ENCODE assay signal across 21 cellular contexts in the genomic region with DNA sequence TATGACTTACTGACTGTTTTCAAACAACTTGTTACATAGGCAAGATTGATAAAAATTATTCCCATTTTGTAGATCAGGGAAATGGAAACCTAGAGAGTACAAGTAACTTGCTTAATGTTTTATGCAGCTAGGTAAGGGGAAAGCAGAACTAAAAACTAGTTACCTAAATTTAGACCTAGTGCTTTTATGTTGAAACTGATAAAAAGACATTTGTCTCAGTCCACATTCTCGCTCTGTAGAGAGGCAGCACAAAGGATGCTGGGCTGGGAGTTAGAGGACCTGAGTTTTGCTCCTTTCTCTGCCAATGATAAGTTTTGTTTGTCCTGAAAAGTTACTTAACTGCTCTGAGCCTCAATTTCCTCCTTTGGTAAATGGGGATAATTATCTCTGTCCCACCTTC. TPM values are rescaled to one million over a fixed set of nuclear protein-coding genes. Genes with fewer than 3 reads are reported as not detected.
"Had no signal": no experiment of that assay in that cellular context is flagged by ENCODE, and none has a peak within 500 bp of the region (broad histone marks: within the 10 kb centered on the region; RNA-seq: fewer than 3 reads in every experiment).

No MANE protein-coding gene starts in this region.

- H3K27ac ChIP-seq: colonic mucosa, esophagus muscularis mucosa, neural progenitor cell, testis, vagina had no signal

- H2AFZ ChIP-seq: neural progenitor cell had no signal

- H3K27me3 ChIP-seq: colonic mucosa, dorsolateral prefrontal cortex, esophagus muscularis mucosa, neural progenitor cell, testis, vagina had no signal

- DNase-seq: activated CD4-positive, alpha-beta memory T cell treated with anti-CD3 and anti-CD28 coated beads for 36 hours; activated CD4-positive, alpha-beta T cell treated with anti-CD3 and anti-CD28 coated beads for 48 hours; activated effector memory CD4-positive, alpha-beta T cell treated with Interleukin-2 at 50 U/mL for 16 hours; activated naive CD4-positive, alpha-beta T cell treated with anti-CD3 and anti-CD28 coated beads, Interleukin-2, amount 10 ng/mL, durations not matched to agents 7 days and 5 days; activated T-cell treated with anti-CD3 and anti-CD28 coated beads, Interleukin-2, amount 50 U/mL, for 72 hours; amygdala; colonic mucosa; dorsolateral prefrontal cortex; effector memory CD8-positive, alpha-beta T cell; hippocampal formation; kidney glomerular epithelial cell; left ventricle myocardium inferior; naive thymus-derived CD8-positive, alpha-beta T cell; posterior cingulate gyrus; small intestine; testis had no signal

- H3K4me3 ChIP-seq: colonic mucosa, dorsolateral prefrontal cortex, esophagus muscularis mucosa, left ventricle myocardium inferior, neural progenitor cell, testis, vagina had no signal

- H3K4me1 ChIP-seq: colonic mucosa had no signal

- H3K9me3 ChIP-seq: colonic mucosa, esophagus muscularis mucosa, left ventricle myocardium inferior, testis, vagina had no signal

- H3K4me2 ChIP-seq: neural progenitor cell had no signal

- ATAC-seq: activated T-cell treated with anti-CD3 and anti-CD28 coated beads, Interleukin-2, amount 50 U/mL, for 72 hours; effector memory CD8-positive, alpha-beta T cell; naive thymus-derived CD8-positive, alpha-beta T cell; sciatic nerve; stimulated activated memory B cell treated with anti-CD40 and anti-IgM and Interleukin-4, amounts not matched to agents 10 μg/mL and 1 μg/mL and 100 μg/mL, for 72 hours had no signal

- H3K36me3 ChIP-seq: colonic mucosa, esophagus muscularis mucosa, left ventricle myocardium inferior, neural progenitor cell, vagina had no signal

- H3K9ac ChIP-seq: neural progenitor cell had no signal

RNA-seq across cellular contexts. Expression of a gene that starts 17.4 kb away (rescaled TPM):
- total RNA-seq: naive thymus-derived CD8-positive, alpha-beta T cell had no signal
- polyA plus RNA-seq: naive thymus-derived CD8-positive, alpha-beta T cell had no signal
